ENCODE assay signal across 20 cellular contexts in the genomic region with DNA sequence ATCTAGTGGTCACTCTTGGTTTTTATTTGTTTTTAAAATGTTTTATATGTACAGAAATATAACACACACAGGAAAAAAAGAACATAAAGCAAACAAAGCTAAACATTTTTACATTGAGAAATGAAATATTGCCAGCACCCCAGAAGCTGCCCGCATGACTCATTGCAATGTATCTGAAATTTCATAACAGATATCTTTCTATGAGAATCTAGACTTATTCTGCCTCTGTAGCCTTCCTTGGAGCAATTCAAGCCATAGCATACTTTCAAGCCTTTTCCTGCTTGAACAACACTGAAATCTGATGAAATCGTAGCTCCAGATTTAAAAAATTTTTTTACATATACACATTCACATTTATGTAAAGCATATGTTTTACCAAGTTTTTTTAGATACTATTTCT.
A peak's percentile ranks its signal among the peaks of the same experiment; 100 is the strongest.
DNase-seq lines count a peak whose midpoint lies in the region; TF ChIP-seq lines count a peak whose summit lies in the region.
"Had no signal": no experiment of that assay in that cellular context is flagged by ENCODE, and none has a peak within 500 bp of the region (broad histone marks: within the 10 kb centered on the region; RNA-seq: fewer than 3 reads in every experiment).

No MANE protein-coding gene starts in this region.

- H3K79me2 ChIP-seq in GM23248 (ENCODE audit: insufficient read depth): no peaks in the 10 kb centered on the region

- no peak overlapping the region for H3K9ac ChIP-seq in GM23248

- peak; percentile 56 for DNase-seq in GM23248
- peak; percentile 43 for DNase-seq in RWPE1 (ENCODE audit: low spot score)
- DNase-seq in dedifferentiated amniotic fluid mesenchymal stem cell (ENCODE audit: extremely low spot score): peak; percentile 65
- DNase-seq in middle frontal gyrus (ENCODE audit: extremely low spot score, low spot score): peak; percentile 11
- DNase-seq in AG20443 (ENCODE audit: low spot score): no peak
- DNase-seq in NCI-H446 treated with DMSO at 0.1 percent for 48 hours (lab: John Stamatoyannopoulos, UW): no peak
- DNase-seq in KBM-7: no peak
- DNase-seq: activated CD4-positive, alpha-beta T cell treated with anti-CD3 and anti-CD28 coated beads, Interleukin-2, amount 50 U/mL, for 48 hours; activated gamma-delta T cell; Caco-2; effector CD4-positive, alpha-beta T cell; HFFc6; NCI-H187; NCI-H748 treated with DMSO at 0.1 percent for 48 hours; nephron progenitor cell; posterior cingulate gyrus; SHP77 treated with DMSO at 0.1 percent for 48 hours; sigmoid colon; T-helper 2 cell; WERI-Rb-1 had no signal

- peaks cover 8% of the 10 kb centered on the region for H3K4me1 ChIP-seq in GM23248 (ENCODE audit: insufficient read depth)
- H3K4me1 ChIP-seq: Caco-2, sigmoid colon had no signal

- TF ChIP-seq CTCF in RWPE1 (conservative IDR thresholded peaks at IDR 0.05; ENCODE audit: low read depth): no peak

- POLR2A ChIA-PET in RWPE1 (lab: Yijun Ruan, JAX; ENCODE audit: low non-redundant PET): no interaction called here

- no peaks in the 10 kb centered on the region for H3K36me3 ChIP-seq in GM23248 (ENCODE audit: low read depth)
- H3K36me3 ChIP-seq: sigmoid colon, WERI-Rb-1 had no signal

- H3K4me2 ChIP-seq in GM23248 (ENCODE audit: unreplicated experiment): no peak overlapping the region

- no peaks in the 10 kb centered on the region for H3K9me3 ChIP-seq in GM23248 (ENCODE audit: low read depth)
- H3K9me3 ChIP-seq: Caco-2, sigmoid colon had no signal

- no peaks in the 10 kb centered on the region for H4K20me1 ChIP-seq in GM23248 (ENCODE audit: insufficient read depth)

- in situ Hi-C loops in GM23248 (cut with MboI) (no loop called here), KBM-7 (cut with MboI; ENCODE audit: low pct_unique_long_range_greater_than_20kb, low sequenced_read_pairs) (no loop called here)

- WGBS in GM23248 (ENCODE audit: low coverage in 1 of 2, low lambda C conversion rate in 2 of 2, missing lambda C conversion rate in 2 of 2), 2 experiments: 34 to 40% methylated on average over 2 of the region's 2 CpGs

- H2AFZ ChIP-seq in GM23248: peak overlapping the region; percentile 37

- no peaks in the 10 kb centered on the region for H3K9me2 ChIP-seq in GM23248 (ENCODE audit: insufficient read depth)

- H3K4me3 ChIP-seq in GM23248: no peak overlapping the region
- H3K4me3 ChIP-seq: sigmoid colon had no signal

- CTCF ChIA-PET in RWPE1 (lab: Yijun Ruan, JAX): no interaction called here

- H3K27ac ChIP-seq in GM23248 (peak overlapping the region; percentile 9; the same call in 1 of the 2 replicates), RWPE1 (peak overlapping the region; percentile 79)
- H3K27ac ChIP-seq: sigmoid colon, WERI-Rb-1 had no signal

- no peaks in the 10 kb centered on the region for H3K27me3 ChIP-seq in GM23248 (replicated peaks; ENCODE audit: insufficient read depth)
- H3K27me3 ChIP-seq: sigmoid colon had no signal

- H3F3A ChIP-seq in GM23248 (ENCODE audit: insufficient read depth): 0 out of 2 replicates have a peak, but pooled peaks cover 5% of the 10 kb centered on the region

Comparison
In these comparisons a context has a peak if more than half of its experiments do, and no peak if none do; other contexts are left out.
1. DNase-seq: peak in GM23248 (single experiment), RWPE1 (single experiment), dedifferentiated amniotic fluid mesenchymal stem cell (single experiment) and middle frontal gyrus (single experiment); none in AG20443 (single experiment), NCI-H446 treated with DMSO at 0.1 percent for 48 hours (single experiment) and KBM-7 (single experiment).